ENCODE assay signal across 7 cellular contexts in the genomic region with DNA sequence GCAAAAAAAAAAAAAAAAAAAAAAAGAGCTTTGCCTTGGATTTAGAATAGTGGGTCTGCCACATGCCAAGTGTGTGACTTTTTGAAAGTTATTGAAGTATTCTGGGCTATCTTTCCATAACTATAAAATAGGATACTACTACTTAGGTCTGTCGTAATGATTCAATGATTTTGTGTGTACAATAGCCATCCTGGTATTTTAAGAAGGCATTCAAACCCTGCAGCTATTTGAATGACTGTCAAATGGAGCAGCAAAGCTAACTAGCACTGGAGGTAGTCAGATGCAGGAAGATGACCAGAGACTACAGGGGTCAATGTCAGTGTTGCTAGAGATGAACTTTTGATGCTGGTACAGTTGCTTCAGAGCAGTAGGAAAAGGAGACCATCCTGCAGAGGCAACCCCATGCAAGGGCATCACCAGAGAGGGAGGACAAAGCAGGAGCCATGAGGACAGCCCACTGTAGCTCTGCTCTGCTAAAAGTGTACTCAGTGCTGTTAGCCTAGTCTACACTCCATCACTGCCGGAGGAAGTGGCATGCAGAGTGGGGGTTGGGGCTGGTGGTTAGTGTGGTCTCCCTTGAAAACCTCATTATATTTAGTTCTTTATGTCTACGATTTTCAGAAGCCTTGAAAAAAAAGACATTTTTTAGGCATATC. TPM values are rescaled to one million over a fixed set of nuclear protein-coding genes. Genes with fewer than 3 reads are reported as not detected.
DNase-seq lines count a peak whose midpoint lies in the region; ATAC-seq and TF ChIP-seq lines count a peak whose summit lies in the region.

No MANE protein-coding gene starts in this region.

- intact Hi-C loops in PC-9 (cut with micrococcal nuclease; ENCODE audit: unreplicated experiment) = no loop called here

- no peaks in the 10 kb centered on the region for H3K9me3 ChIP-seq in PC-9 (ENCODE audit: insufficient read depth, low read depth)

- ATAC-seq in GM19324 (IDR thresholded peaks at IDR 0.05; ENCODE audit: low FRiP score, unreplicated experiment) (peak; percentile 56), HG03097 (IDR thresholded peaks at IDR 0.05; ENCODE audit: low FRiP score, unreplicated experiment) (peak; percentile 51)

- POLR2A ChIA-PET in PC-9 (lab: Charles Lee; ENCODE audit: unreplicated experiment) = interaction anchor here (0.5 to 0.6 kb wide), 2 partner anchors 29 to 100 kb away, joined by 3 read pairs; partner anchors contain the start of gene DUSP10

- no peak overlapping the region for H3K4me3 ChIP-seq in PC-9

- no peak for TF ChIP-seq CTCF in PC-9 (conservative IDR thresholded peaks at IDR 0.05)

- H2AFZ ChIP-seq in PC-9 = no peak overlapping the region

- H3K4me2 ChIP-seq in PC-9 = no peak overlapping the region

- no peaks in the 10 kb centered on the region for H3F3A ChIP-seq in PC-9 (ENCODE audit: insufficient read depth, low read depth)

- no peaks in the 10 kb centered on the region for H3K27me3 ChIP-seq in PC-9 (ENCODE audit: insufficient read depth, low read depth)

- H3K27ac ChIP-seq in PC-9 = no peak overlapping the region

- H3K36me3 ChIP-seq in PC-9 (ENCODE audit: low read depth) = no peaks in the 10 kb centered on the region

- peaks cover 40% of the 10 kb centered on the region for H3K4me1 ChIP-seq in PC-9 (replicated peaks; ENCODE audit: insufficient read depth)

- DNase-seq in activated CD4-positive, CD25-positive, alpha-beta regulatory T cell (lab: John Stamatoyannopoulos, UW) = peak in 3 of 4 experiments; percentile 41 to 73 (median 69)
- DNase-seq in effector CD8-positive, alpha-beta T cell (lab: John Stamatoyannopoulos, UW) = peak; percentile 45
- peak; percentile 34 for DNase-seq in stimulated activated CD8-positive, alpha-beta memory T cell treated with anti-CD3 and anti-CD28 coated beads, Interleukin-15, amount 100 ng/mL, for 24 hours (ENCODE audit: low read depth)
- DNase-seq in PC-9 (no peak), NCI-H187 treated with DMSO at 0.1 percent for 48 hours (lab: John Stamatoyannopoulos, UW) (no peak)

- no peaks in the 10 kb centered on the region for H4K20me1 ChIP-seq in PC-9 (ENCODE audit: insufficient read depth)

- peaks cover 26% of the 10 kb centered on the region; the same call in 1 of the 2 replicates for H3K79me2 ChIP-seq in PC-9 (ENCODE audit: low read depth)

- BruUV-seq in PC-9 (replicated peaks; lab: Mats Ljungman, UMichigan) = no TSS peak

- CTCF ChIA-PET in PC-9 (lab: Charles Lee) = interaction anchor here (0.6 kb wide), 2 partner anchors 297 to 380 kb away, joined by 4 to 8 read pairs; no protein-coding TSS in a partner anchor

- no peaks in the 10 kb centered on the region for H3K9me2 ChIP-seq in PC-9 (ENCODE audit: insufficient read depth)

RNA-seq across cellular contexts. Expression of gene DUSP10, which starts 29.0 kb away (rescaled TPM):
- total RNA-seq in PC-9 (2021) = 7.0 and 8.7 TPM in 2 replicates

Comparison
In these comparisons a context has a peak if more than half of its experiments do, and no peak if none do; other contexts are left out.
1. DNase-seq: peak in activated CD4-positive, CD25-positive, alpha-beta regulatory T cell (3 of 4), effector CD8-positive, alpha-beta T cell (single experiment) and stimulated activated CD8-positive, alpha-beta memory T cell treated with anti-CD3 and anti-CD28 coated beads, Interleukin-15, amount 100 ng/mL, for 24 hours (single experiment); none in PC-9 (0 of 2) and NCI-H187 treated with DMSO at 0.1 percent for 48 hours (single experiment).